17 cellular contexts compared by ENCODE assay signal in genomic region chr7:153413540-153414287, GRCh38.
DNase-seq lines count a peak whose midpoint lies in the region; ATAC-seq and TF ChIP-seq lines count a peak whose summit lies in the region.
"Had no signal": no experiment of that assay in that cellular context is flagged by ENCODE, and none has a peak within 500 bp of the region (broad histone marks: within the 10 kb centered on the region; RNA-seq: fewer than 3 reads in every experiment).

No MANE protein-coding gene starts in this region.

- no peak overlapping the region for H4K91ac ChIP-seq in IMR-90 (ENCODE audit: insufficient read depth, low read depth, low read length)

- no peaks in the 10 kb centered on the region for H3K36me3 ChIP-seq in CD8-positive, alpha-beta memory T cell (ENCODE audit: insufficient read depth, low read length)
- H3K36me3 ChIP-seq in IMR-90 (ENCODE audit: control insufficient read depth, insufficient read depth, low read length): no peaks in the 10 kb centered on the region

- intact Hi-C loops in IMR-90 (cut with micrococcal nuclease): no loop called here
- intact Hi-C loops in Right ventricle myocardium superior (cut with DNase I): no loop called here

- H4K5ac ChIP-seq in IMR-90 (ENCODE audit: low read depth, low read length): no peak overlapping the region

- CTCF ChIA-PET in CD8-positive, alpha-beta memory T cell (lab: Charles Lee): no interaction called here
- CTCF ChIA-PET in IMR-90 (lab: Yijun Ruan, JAX): no interaction called here

- H3K4me3 ChIP-seq in CD8-positive, alpha-beta memory T cell (ENCODE audit: low read length): no peak overlapping the region
- H3K4me3 ChIP-seq in IMR-90 (ENCODE audit: insufficient read depth, low read depth, low read length) (no peak overlapping the region), coronary artery (no peak overlapping the region)

- peaks cover 0 to 2% of the 10 kb centered on the region in 2 donors for H3K27me3 Mint-ChIP-seq in CD8-positive, alpha-beta memory T cell
- H3K27me3 Mint-ChIP-seq: CD4-positive, alpha-beta T cell had no signal

- no peaks in the 10 kb centered on the region for H3K79me1 ChIP-seq in IMR-90 (ENCODE audit: low read depth in 1 of 2, low read length in 2 of 2)

- no peak overlapping the region for H2BK20ac ChIP-seq in IMR-90 (ENCODE audit: low read depth, low read length)

- no peaks in the 10 kb centered on the region for H3K4me1 Mint-ChIP-seq in CD8-positive, alpha-beta memory T cell

- no peak overlapping the region for H3K14ac ChIP-seq in IMR-90 (replicated peaks; ENCODE audit: low read depth, low read length)

- no peaks in the 10 kb centered on the region for H4K20me1 ChIP-seq in IMR-90 (ENCODE audit: insufficient read depth, low read length)

- H3K27ac Mint-ChIP-seq in CD8-positive, alpha-beta memory T cell: no peak overlapping the region
- H3K27ac Mint-ChIP-seq: CD4-positive, alpha-beta T cell; HFFc6 had no signal

- 70% methylated on average over 9 of the region's 28 CpGs; no CpG with 5 or more reads in 1 of the 2 experiments for WGBS in IMR-90 (ENCODE audit: extremely low coverage in 2 of 2, insufficient read length in 1 of 2), 2 experiments

- H2BK5ac ChIP-seq in IMR-90 (ENCODE audit: low read depth, low read length, poor library complexity, severe bottlenecking): no peak overlapping the region

- no peak for TF ChIP-seq RAD21 in IMR-90 (IDR thresholded peaks at IDR 0.05; ENCODE audit: low read length)

- no peak overlapping the region for H3K56ac ChIP-seq in IMR-90 (ENCODE audit: extremely low read depth, insufficient read depth, low read length)

- no peak overlapping the region for H3K9ac ChIP-seq in IMR-90 (ENCODE audit: low read depth, low read length)

- POLR2A ChIA-PET in CD8-positive, alpha-beta memory T cell (lab: Charles Lee): no interaction called here
- POLR2A ChIA-PET in IMR-90 (lab: Charles Lee; ENCODE audit: unreplicated experiment): no interaction called here

- no peaks in the 10 kb centered on the region for H3K4me1 ChIP-seq in CD8-positive, alpha-beta memory T cell (ENCODE audit: insufficient read depth, low read length)
- H3K4me1 ChIP-seq in IMR-90 (ENCODE audit: control insufficient read depth, insufficient read depth, low read length): no peaks in the 10 kb centered on the region

- H4K8ac ChIP-seq in IMR-90 (ENCODE audit: low read depth in 2 of 2, low read length in 2 of 2): no peak overlapping the region

- no peak for TF ChIP-seq POLR2A in IMR-90 (IDR thresholded peaks at IDR 0.05; ENCODE audit: low read depth, low read length)

- no peak overlapping the region for H3K4ac ChIP-seq in IMR-90 (ENCODE audit: low read depth, low read length)

- H3K4me2 ChIP-seq in IMR-90 (ENCODE audit: low read depth, low read length): no peak overlapping the region

- no peaks in the 10 kb centered on the region for H3K27me3 ChIP-seq in CD8-positive, alpha-beta memory T cell (ENCODE audit: insufficient read depth, low read length, poor library complexity, severe bottlenecking)
- H3K27me3 ChIP-seq in IMR-90 (ENCODE audit: control insufficient read depth, insufficient read depth, low read length): no peaks in the 10 kb centered on the region

- no peak overlapping the region for H2AK5ac ChIP-seq in IMR-90 (ENCODE audit: low read depth, low read length)

- TF ChIP-seq CTCF in IMR-90 (conservative IDR thresholded peaks at IDR 0.05; ENCODE audit: low read depth, low read length) (no peak), coronary artery (IDR thresholded peaks at IDR 0.05) (no peak)

- no peaks in the 10 kb centered on the region for H3K9me1 ChIP-seq in IMR-90 (ENCODE audit: insufficient read depth, low read length)

- H2BK120ac ChIP-seq in IMR-90 (ENCODE audit: low read depth, low read length): no peak overlapping the region

- no peak overlapping the region for H3K4me3 Mint-ChIP-seq in CD8-positive, alpha-beta memory T cell
- H3K4me3 Mint-ChIP-seq: CD4-positive, alpha-beta T cell; HFFc6 had no signal

- peak overlapping the region; percentile 76 for H3K27ac ChIP-seq in CD8-positive, alpha-beta memory T cell (ENCODE audit: low read depth, low read length)
- H3K27ac ChIP-seq in IMR-90 (ENCODE audit: insufficient read depth, low read length) (no peak overlapping the region), coronary artery (no peak overlapping the region)
- H3K27ac ChIP-seq: C4-2B had no signal

- H3K18ac ChIP-seq in IMR-90 (ENCODE audit: low read depth, low read length): no peak overlapping the region

- peaks cover 0 to 1% (median 0%) of the 10 kb centered on the region in 3 donors for H3K36me3 Mint-ChIP-seq in CD8-positive, alpha-beta memory T cell

- dilution Hi-C loops in IMR-90 (cut with HindIII; ENCODE audit: low sequenced_read_pairs, unreplicated experiment): no loop called here

- BruUV-seq in IMR-90 (replicated peaks; lab: Mats Ljungman, UMichigan): no TSS peak

- no peaks in the 10 kb centered on the region for H3K9me3 ChIP-seq in CD8-positive, alpha-beta memory T cell (ENCODE audit: low read length)
- H3K9me3 ChIP-seq in IMR-90 (ENCODE audit: control insufficient read depth, insufficient read depth, low read length): peaks cover 15% of the 10 kb centered on the region

- in situ Hi-C loops in IMR-90 (cut with MboI; ENCODE audit: low sequenced_read_pairs): no loop called here

- ATAC-seq in IMR-90 (ENCODE audit: low read depth): no peak
- ATAC-seq in GM21360 (IDR thresholded peaks at IDR 0.05; ENCODE audit: unreplicated experiment): no peak
- ATAC-seq in Right ventricle myocardium superior (ENCODE audit: poor library complexity): no peak
- no peak for ATAC-seq in HG03025 (IDR thresholded peaks at IDR 0.05; ENCODE audit: low FRiP score, unreplicated experiment)
- ATAC-seq: HCT116 had no signal

- H2BK15ac ChIP-seq in IMR-90 (ENCODE audit: low read depth, low read length): no peak overlapping the region

- no peak overlapping the region for H2AK9ac ChIP-seq in IMR-90 (replicated peaks; ENCODE audit: low read depth, low read length, poor library complexity)

- H3K9me3 Mint-ChIP-seq in CD8-positive, alpha-beta memory T cell: peaks cover 12 to 25% (median 17%) of the 10 kb centered on the region in 5 donors

- H3K23ac ChIP-seq in IMR-90 (ENCODE audit: low read depth, low read length): no peak overlapping the region

- H2AFZ ChIP-seq in IMR-90 (replicated peaks; ENCODE audit: low read length, poor library complexity): no peak overlapping the region

- no peak for DNase-seq in CD8-positive, alpha-beta memory T cell
- no peak for DNase-seq in IMR-90
- peak; percentile 97 for DNase-seq in RPMI8226
- DNase-seq in coronary artery (ENCODE audit: low spot score): peak; percentile 63
- DNase-seq in Right ventricle myocardium superior: no peak
- DNase-seq: AML-193; CD4-positive, alpha-beta T cell; DMS153; DMS79; GF-D8; GOT3; H7; HFFc6 had no signal

TF ChIP-seq in IMR-90, 13 proteins besides CTCF, POLR2A, EP300 and RAD21:
- TF ChIP-seq BHLHE40 (IDR thresholded peaks at IDR 0.05; ENCODE audit: low read depth, low read length): no peak
- no peak for TF ChIP-seq MXI1 (IDR thresholded peaks at IDR 0.05; ENCODE audit: borderline replicate concordance, low read depth, low read length)
- TF ChIP-seq, protein P1, sequence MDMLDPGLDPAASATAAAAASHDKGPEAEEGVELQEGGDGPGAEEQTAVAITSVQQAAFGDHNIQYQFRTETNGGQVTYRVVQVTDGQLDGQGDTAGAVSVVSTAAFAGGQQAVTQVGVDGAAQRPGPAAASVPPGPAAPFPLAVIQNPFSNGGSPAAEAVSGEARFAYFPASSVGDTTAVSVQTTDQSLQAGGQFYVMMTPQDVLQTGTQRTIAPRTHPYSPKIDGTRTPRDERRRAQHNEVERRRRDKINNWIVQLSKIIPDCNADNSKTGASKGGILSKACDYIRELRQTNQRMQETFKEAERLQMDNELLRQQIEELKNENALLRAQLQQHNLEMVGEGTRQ (IDR thresholded peaks at IDR 0.05; ENCODE audit: low read depth, low read length): no peak
- TF ChIP-seq RFX5 (IDR thresholded peaks at IDR 0.05; ENCODE audit: low read depth, low read length): no peak
- TF ChIP-seq MAFK (IDR thresholded peaks at IDR 0.05; ENCODE audit: low read depth, low read length): peak; percentile 59
- no peak for TF ChIP-seq MAZ (IDR thresholded peaks at IDR 0.05; ENCODE audit: borderline replicate concordance, low read depth, low read length)
- TF ChIP-seq, protein P2, sequence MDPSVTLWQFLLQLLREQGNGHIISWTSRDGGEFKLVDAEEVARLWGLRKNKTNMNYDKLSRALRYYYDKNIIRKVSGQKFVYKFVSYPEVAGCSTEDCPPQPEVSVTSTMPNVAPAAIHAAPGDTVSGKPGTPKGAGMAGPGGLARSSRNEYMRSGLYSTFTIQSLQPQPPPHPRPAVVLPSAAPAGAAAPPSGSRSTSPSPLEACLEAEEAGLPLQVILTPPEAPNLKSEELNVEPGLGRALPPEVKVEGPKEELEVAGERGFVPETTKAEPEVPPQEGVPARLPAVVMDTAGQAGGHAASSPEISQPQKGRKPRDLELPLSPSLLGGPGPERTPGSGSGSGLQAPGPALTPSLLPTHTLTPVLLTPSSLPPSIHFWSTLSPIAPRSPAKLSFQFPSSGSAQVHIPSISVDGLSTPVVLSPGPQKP (IDR thresholded peaks at IDR 0.05; ENCODE audit: borderline replicate concordance, low read depth, low read length): no peak

Comparison
In these comparisons a context has a peak if more than half of its experiments do, and no peak if none do; other contexts are left out.
1. DNase-seq: peak in RPMI8226 (single experiment) and coronary artery (single experiment); none in CD8-positive, alpha-beta memory T cell (0 of 5), IMR-90 (single experiment) and Right ventricle myocardium superior (single experiment).